Comparison of ENCODE assay signal across 8 cellular contexts in genomic region chr16:69396187-69397061, GRCh38. TPM values are rescaled to one million over a fixed set of nuclear protein-coding genes. Genes with fewer than 3 reads are reported as not detected.
DNase-seq lines count a peak whose midpoint lies in the region; ATAC-seq and TF ChIP-seq lines count a peak whose summit lies in the region.

No MANE protein-coding gene starts in this region.

- H3K4me3 Mint-ChIP-seq in CD4-positive, CD25-positive, alpha-beta regulatory T cell: peak overlapping the region in 1 of 4 donors; percentile 46
- peak overlapping the region; percentile 26 for H3K4me3 Mint-ChIP-seq in chondrocyte (ENCODE audit: unreplicated experiment)

- peak in 1 of 2 donors; percentile 56 for ATAC-seq in CD4-positive, CD25-positive, alpha-beta regulatory T cell (ENCODE audit: low read depth in 2 of 2)
- ATAC-seq in left lung (peak; percentile 88), HG02970 (IDR thresholded peaks at IDR 0.05; ENCODE audit: low FRiP score, unreplicated experiment) (no peak)

- H3K4me1 ChIP-seq in CD4-positive, CD25-positive, alpha-beta regulatory T cell (ENCODE audit: control insufficient read depth, insufficient read depth, low read length, poor library complexity, severe bottlenecking): peaks cover 7% of the 10 kb centered on the region
- peaks cover 21 to 40% of the 10 kb centered on the region in 2 donors for H3K4me1 ChIP-seq in left lung

- H3K27ac Mint-ChIP-seq in CD4-positive, CD25-positive, alpha-beta regulatory T cell: peak overlapping the region; percentile 4 to 89 (median 88)
- H3K27ac Mint-ChIP-seq in chondrocyte (ENCODE audit: unreplicated experiment): peak overlapping the region; percentile 93

- H3K4me3 ChIP-seq in CD4-positive, CD25-positive, alpha-beta regulatory T cell (ENCODE audit: low read depth, low read length): peak overlapping the region; percentile 66
- no peak overlapping the region for H3K4me3 ChIP-seq in left lung

- H3K9me3 ChIP-seq in CD4-positive, CD25-positive, alpha-beta regulatory T cell (ENCODE audit: control insufficient read depth in 2 of 2, low read length in 2 of 2): no peaks in the 10 kb centered on the region
- H3K9me3 ChIP-seq in left lung: no peaks in the 10 kb centered on the region

- H3K36me3 Mint-ChIP-seq in CD4-positive, CD25-positive, alpha-beta regulatory T cell: no peaks in the 10 kb centered on the region
- no peaks in the 10 kb centered on the region for H3K36me3 Mint-ChIP-seq in chondrocyte (ENCODE audit: low read depth)

- intact Hi-C loops in left lung (cut with DNase I): loop anchor here in 1 of 2 donors (10.0 kb wide), 1 partner anchor 358 kb away; the partner anchor contains the start of gene NOB1

- TF ChIP-seq CTCF in chondrocyte (IDR thresholded peaks at IDR 0.05) (peak; percentile 89), left lung (IDR thresholded peaks at IDR 0.05) (peak; percentile 3 to 5)

- peaks cover 0 to 10% (median 3%) of the 10 kb centered on the region in 4 donors for H3K4me1 Mint-ChIP-seq in CD4-positive, CD25-positive, alpha-beta regulatory T cell
- peaks cover 29% of the 10 kb centered on the region for H3K4me1 Mint-ChIP-seq in chondrocyte (ENCODE audit: low read depth)

- no peaks in the 10 kb centered on the region for H3K36me3 ChIP-seq in CD4-positive, CD25-positive, alpha-beta regulatory T cell (ENCODE audit: control insufficient read depth, insufficient read depth, low read length)
- H3K36me3 ChIP-seq in left lung: no peaks in the 10 kb centered on the region

- H3K27ac ChIP-seq in CD4-positive, CD25-positive, alpha-beta regulatory T cell (ENCODE audit: insufficient read depth, low read length, poor library complexity, severe bottlenecking): no peak overlapping the region
- H3K27ac ChIP-seq in left lung: peak overlapping the region; percentile 81 to 84

- peaks cover 18% of the 10 kb centered on the region for H3K27me3 Mint-ChIP-seq in CD4-positive, CD25-positive, alpha-beta regulatory T cell
- no peaks in the 10 kb centered on the region for H3K27me3 Mint-ChIP-seq in chondrocyte (ENCODE audit: low read depth)

- peak; percentile 59 to 81 (median 74) for DNase-seq in CD4-positive, CD25-positive, alpha-beta regulatory T cell
- DNase-seq in HCEC 1CT: peak; percentile 94
- DNase-seq in NCI-H446 (lab: John Stamatoyannopoulos, UW): peak; percentile 76 to 82
- DNase-seq in activated CD4-positive, alpha-beta T cell treated with anti-CD3 and anti-CD28 coated beads for 1 hour: peak; percentile 43
- DNase-seq in chondrocyte (ENCODE audit: low spot score): no peak
- DNase-seq in left lung: peak in 1 of 2 donors; percentile 63
- peak; percentile 60 for DNase-seq in stimulated activated CD4-positive, alpha-beta T cell treated with anti-CD3 and anti-CD28 coated beads, Interleukin-2, amount 100 ng/mL, for 4 hours (ENCODE audit: low read depth)

- H3K9me3 Mint-ChIP-seq in CD4-positive, CD25-positive, alpha-beta regulatory T cell: no peaks in the 10 kb centered on the region
- no peaks in the 10 kb centered on the region for H3K9me3 Mint-ChIP-seq in chondrocyte (ENCODE audit: low read depth)

- no peaks in the 10 kb centered on the region for H3K27me3 ChIP-seq in CD4-positive, CD25-positive, alpha-beta regulatory T cell (ENCODE audit: control insufficient read depth, insufficient read depth, low read length)
- no peaks in the 10 kb centered on the region for H3K27me3 ChIP-seq in left lung

RNA-seq across cellular contexts. Expression of gene TERF2, which starts 10.6 kb away (rescaled TPM):
- 36.8 TPM for total RNA-seq in CD4-positive, CD25-positive, alpha-beta regulatory T cell
- polyA plus RNA-seq in CD4-positive, CD25-positive, alpha-beta regulatory T cell: 10 to 100 TPM; 23.7 to 28.0 (median 27.8) TPM
- total RNA-seq in chondrocyte (27.1 to 27.9 TPM (median 27.7 TPM) in 3 replicates), left lung (10 to 100 TPM; 24.1 to 26.5 TPM)

RNA-seq across cellular contexts. Expression of gene CYB5B, which starts 28.0 kb away (rescaled TPM):
- total RNA-seq in CD4-positive, CD25-positive, alpha-beta regulatory T cell: 52.7 TPM
- 100 to 1,000 TPM; 166 to 213 (median 190) TPM for polyA plus RNA-seq in CD4-positive, CD25-positive, alpha-beta regulatory T cell
- 67.3 to 75.5 TPM (median 71.8 TPM) in 3 replicates for total RNA-seq in chondrocyte
- 100 to 1,000 TPM; 102 to 117 TPM for total RNA-seq in left lung

RNA-seq across cellular contexts. Expression of gene TMED6, which starts 44.8 kb away (rescaled TPM):
- 1.8 TPM for total RNA-seq in CD4-positive, CD25-positive, alpha-beta regulatory T cell
- under 1 TPM in 2 of 4 donors, not detected in 2; 0.20 to 0.26 TPM for polyA plus RNA-seq in CD4-positive, CD25-positive, alpha-beta regulatory T cell
- total RNA-seq in chondrocyte: 0.38 to 0.65 TPM (median 0.55 TPM) in 3 replicates
- total RNA-seq in left lung: 1 to 10 TPM; 1.2 to 4.2 TPM

RNA-seq across cellular contexts. Expression of gene NIP7, which starts 56.9 kb away (rescaled TPM):
- 31.4 TPM for total RNA-seq in CD4-positive, CD25-positive, alpha-beta regulatory T cell
- polyA plus RNA-seq in CD4-positive, CD25-positive, alpha-beta regulatory T cell: 10 to 100 TPM; 22.2 to 30.6 (median 23.7) TPM
- total RNA-seq in chondrocyte: 17.2 to 28.8 TPM (median 18.6 TPM) in 3 replicates
- total RNA-seq in left lung: 10 to 100 TPM; 17.4 to 25.8 TPM

RNA-seq across cellular contexts. Expression of gene COG8, which starts 57.1 kb away (rescaled TPM):
- 23.2 TPM for total RNA-seq in CD4-positive, CD25-positive, alpha-beta regulatory T cell
- polyA plus RNA-seq in CD4-positive, CD25-positive, alpha-beta regulatory T cell: 10 to 100 TPM; 34.0 to 39.0 (median 36.8) TPM
- total RNA-seq in chondrocyte (34.1 to 45.7 TPM (median 36.8 TPM) in 3 replicates), left lung (10 to 100 TPM; 29.9 to 34.3 TPM)
